Comparison of ENCODE assay signal across 10 cellular contexts in genomic region chr13:42758515-42758914, GRCh38. TPM values are rescaled to one million over a fixed set of nuclear protein-coding genes. Genes with fewer than 3 reads are reported as not detected.
"Had no signal": no experiment of that assay in that cellular context is flagged by ENCODE, and none has a peak within 500 bp of the region (broad histone marks: within the 10 kb centered on the region; RNA-seq: fewer than 3 reads in every experiment).

No MANE protein-coding gene starts in this region.

- H3K36me3 ChIP-seq: HAP-1 had no signal

- H3K4me1 ChIP-seq: HAP-1 had no signal

- FAIRE-seq: K562 had no signal

- H3K27ac ChIP-seq: HL-60 had no signal

- H3K9me3 Mint-ChIP-seq: HFFc6 had no signal

- H3K4me3 ChIP-seq: HAP-1, K562 had no signal

- H3K4me3 Mint-ChIP-seq: HFFc6 had no signal

- H3K9me3 ChIP-seq: HAP-1 had no signal

- DNase-seq: GOT3, H7, HFFc6, IMR-90 had no signal

- H3K27ac Mint-ChIP-seq: HFFc6 had no signal

- ATAC-seq: HCT116, K562 had no signal

RNA-seq across cellular contexts. Expression of gene FAM216B, which starts 22.9 kb away (rescaled TPM):
- total RNA-seq: H4, H7, HFFc6, HT1080, IMR-90, K562 had no signal
- polyA plus RNA-seq: IMR-90, K562 had no signal
